Comparison of ENCODE assay signal across 10 cellular contexts in the genomic region with DNA sequence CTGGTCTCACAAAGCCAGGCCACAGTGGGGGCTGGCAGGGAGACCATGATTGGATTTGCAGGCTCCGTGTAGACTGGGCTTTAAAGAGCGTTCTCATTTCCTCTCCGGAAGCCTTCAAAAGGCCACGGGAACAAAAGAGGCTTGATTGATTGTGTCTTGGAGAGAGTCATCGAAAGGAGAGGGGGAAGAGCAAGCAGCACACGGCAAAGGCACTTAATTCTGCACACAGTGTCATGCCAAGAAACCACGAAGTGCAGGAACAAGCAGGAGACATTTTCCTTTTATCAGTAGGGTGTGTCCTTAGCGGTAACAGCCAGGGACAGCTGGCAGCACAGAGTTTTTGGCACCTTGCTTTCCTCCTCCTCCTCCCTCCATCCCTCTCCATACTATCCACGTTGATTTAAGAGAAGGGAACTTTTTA. TPM values are rescaled to one million over a fixed set of nuclear protein-coding genes. Genes with fewer than 3 reads are reported as not detected.
DNase-seq lines count a peak whose midpoint lies in the region; ATAC-seq and TF ChIP-seq lines count a peak whose summit lies in the region.
"Had no signal": no experiment of that assay in that cellular context is flagged by ENCODE, and none has a peak within 500 bp of the region (broad histone marks: within the 10 kb centered on the region; RNA-seq: fewer than 3 reads in every experiment).

No MANE protein-coding gene starts in this region.

- no peaks in the 10 kb centered on the region for H3K9me3 Mint-ChIP-seq in neural progenitor cell

- H3F3A ChIP-seq in neural progenitor cell (ENCODE audit: low read depth) = peaks cover 44% of the 10 kb centered on the region

- no peak for TF ChIP-seq POLR2A in tibial nerve (IDR thresholded peaks at IDR 0.05)

- H3K4me2 ChIP-seq in neural progenitor cell = peak overlapping the region; percentile 62

- ATAC-seq in GM18867 (IDR thresholded peaks at IDR 0.05; ENCODE audit: unreplicated experiment) = no peak

- no peaks in the 10 kb centered on the region for H3K27me3 ChIP-seq in neural progenitor cell
- H3K27me3 ChIP-seq in tibial nerve = no peaks in the 10 kb centered on the region

- no peak overlapping the region for H3K4me3 Mint-ChIP-seq in neural progenitor cell

- H3K4me1 ChIP-seq in neural progenitor cell = peaks cover 65% of the 10 kb centered on the region
- H3K4me1 ChIP-seq in tibial nerve = peaks cover 0 to 35% (median 2%) of the 10 kb centered on the region in 4 donors

- H3K27ac ChIP-seq in neural progenitor cell (no peak overlapping the region), tibial nerve (no peak overlapping the region)

- peaks cover 93% of the 10 kb centered on the region for H3K79me2 ChIP-seq in neural progenitor cell (ENCODE audit: low read depth)

- TF ChIP-seq CTCF in neural progenitor cell (IDR thresholded peaks at IDR 0.05) = no peak
- TF ChIP-seq CTCF in tibial nerve (IDR thresholded peaks at IDR 0.05) = no peak

- no peak overlapping the region for H3K9ac ChIP-seq in neural progenitor cell

- DNase-seq in NCI-H1417 (lab: John Stamatoyannopoulos, UW) (peak; percentile 40 to 73 (median 42)), NCI-H1417 treated with DMSO at 0.1 percent for 48 hours (lab: John Stamatoyannopoulos, UW) (no peak), NCI-H187 (lab: John Stamatoyannopoulos, UW) (peak; percentile 40), cerebellar cortex (ENCODE audit: low spot score) (peak; percentile 44), neural progenitor cell (ENCODE audit: low spot score) (peak; percentile 80), tibial nerve (ENCODE audit: low spot score in 2 of 2) (no peak), dedifferentiated amniotic fluid mesenchymal stem cell (ENCODE audit: extremely low spot score) (no peak)
- DNase-seq: NCI-H1436 had no signal

- no peak for TF ChIP-seq EP300 in tibial nerve (IDR thresholded peaks at IDR 0.05)

- peak overlapping the region; percentile 91 for H3K27ac Mint-ChIP-seq in neural progenitor cell

- H3K36me3 Mint-ChIP-seq in neural progenitor cell = peaks cover 2% of the 10 kb centered on the region

- H3K36me3 ChIP-seq in neural progenitor cell (no peaks in the 10 kb centered on the region), tibial nerve (no peaks in the 10 kb centered on the region)

- WGBS in tibial nerve, 2 donors = 7 to 24% methylated on average over 9 of the region's 9 CpGs

- peaks cover 100% of the 10 kb centered on the region for H4K20me1 ChIP-seq in neural progenitor cell (ENCODE audit: low read depth)

- H3K9me3 ChIP-seq in neural progenitor cell (ENCODE audit: low read depth) (no peaks in the 10 kb centered on the region), tibial nerve (no peaks in the 10 kb centered on the region)

- H2AFZ ChIP-seq in neural progenitor cell (replicated peaks) = no peak overlapping the region

- peak overlapping the region; percentile 15 for H3K4me3 ChIP-seq in neural progenitor cell
- no peak overlapping the region for H3K4me3 ChIP-seq in tibial nerve

- H3K4me1 Mint-ChIP-seq in neural progenitor cell = peaks cover 76% of the 10 kb centered on the region

- H3K27me3 Mint-ChIP-seq in neural progenitor cell (ENCODE audit: insufficient read depth, low read depth) = no peaks in the 10 kb centered on the region

RNA-seq across cellular contexts. Expression of gene GLI2, which starts 47.7 kb away (rescaled TPM):
- 9.4 and 39.6 TPM in 2 replicates for total RNA-seq in neural progenitor cell (ENCODE audit: low replicate concordance)
- 10 to 100 TPM in 1 of 4 donors, 1 to 10 TPM in 3; 7.5 to 14.9 (median 8.7) TPM for total RNA-seq in tibial nerve
- total RNA-seq: lung microvascular endothelial cell had no signal

Comparison
In these comparisons a context has a peak if more than half of its experiments do, and no peak if none do; other contexts are left out.
1. DNase-seq: peak in NCI-H1417 (3 of 3), NCI-H187 (2 of 2), cerebellar cortex (single experiment) and neural progenitor cell (single experiment); none in NCI-H1417 treated with DMSO at 0.1 percent for 48 hours (single experiment), tibial nerve (0 of 2) and dedifferentiated amniotic fluid mesenchymal stem cell (single experiment).